Comparison of ENCODE assay signal across 8 cellular contexts in the genomic region with DNA sequence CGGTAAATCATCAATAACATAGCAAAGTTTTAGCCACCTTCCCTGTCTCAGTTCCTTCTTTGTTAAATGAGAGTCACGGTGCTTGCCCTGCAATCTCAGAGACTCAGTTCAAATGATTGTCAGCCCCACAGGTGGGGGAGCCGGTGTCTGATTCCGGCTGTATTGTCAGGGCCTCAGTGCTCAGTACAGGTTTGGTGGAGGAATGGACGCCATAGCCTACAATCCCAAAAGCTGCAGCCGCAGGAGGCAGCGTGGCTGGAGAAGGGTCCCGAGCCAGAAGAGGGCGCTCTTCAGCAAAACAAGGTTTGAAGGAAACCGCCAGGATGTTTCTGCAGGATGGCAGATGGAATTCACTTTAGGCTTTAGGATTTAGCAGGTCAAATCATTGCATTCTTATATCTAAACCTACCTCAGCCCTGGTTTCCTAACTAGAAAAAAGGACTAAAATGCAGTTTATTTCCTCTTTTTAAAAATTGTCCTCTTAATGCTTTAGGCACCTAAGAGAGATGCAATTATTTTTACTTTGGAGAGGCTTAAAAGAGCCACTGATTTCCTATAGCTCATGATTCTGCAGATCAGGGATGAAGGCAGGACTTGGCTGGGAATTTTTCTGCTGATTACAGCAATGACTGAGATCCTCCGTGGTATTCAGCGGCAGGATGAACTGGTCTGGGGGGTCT. TPM values are rescaled to one million over a fixed set of nuclear protein-coding genes. Genes with fewer than 3 reads are reported as not detected.
DNase-seq lines count a peak whose midpoint lies in the region; ATAC-seq and TF ChIP-seq lines count a peak whose summit lies in the region.

No MANE protein-coding gene starts in this region.

- peaks cover 37% of the 10 kb centered on the region for H3K4me1 Mint-ChIP-seq in activated CD8-positive, alpha-beta memory T cell treated with anti-CD3 and anti-CD28 coated beads, Interleukin-2, amount 10 ng/mL, durations not matched to agents 7 days and 5 days
- peaks cover 6% of the 10 kb centered on the region for H3K4me1 Mint-ChIP-seq in endothelial cell (ENCODE audit: unreplicated experiment)
- peaks cover 14% of the 10 kb centered on the region for H3K4me1 Mint-ChIP-seq in stimulated activated effector memory CD8-positive, alpha-beta T cell treated with anti-CD3 and anti-CD28 coated beads, Interleukin-12 subunit alpha, Interleukin-12 subunit beta, amount 100 ng/mL, for 72 hours

- H3K27me3 Mint-ChIP-seq in activated CD8-positive, alpha-beta memory T cell treated with anti-CD3 and anti-CD28 coated beads, Interleukin-2, amount 10 ng/mL, durations not matched to agents 7 days and 5 days, result peaks cover 3% of the 10 kb centered on the region
- H3K27me3 Mint-ChIP-seq in endothelial cell (ENCODE audit: unreplicated experiment), result no peaks in the 10 kb centered on the region

- DNase-seq in D341Med (ENCODE audit: low spot score), result peak; percentile 83
- peak; percentile 55 for DNase-seq in HuH-7.5 (ENCODE audit: low spot score)
- peak; percentile 22 for DNase-seq in NOMO-1 treated with dmso at 0.1 percent for 144 hours (lab: John Stamatoyannopoulos, UW; ENCODE audit: unreplicated experiment)
- peak; percentile 77 for DNase-seq in activated CD8-positive, alpha-beta memory T cell treated with anti-CD3 and anti-CD28 coated beads, Interleukin-2, amount 10 ng/mL, durations not matched to agents 7 days and 5 days
- DNase-seq in endothelial cell (ENCODE audit: low spot score), result peak; percentile 94
- peak; percentile 90 for DNase-seq in midbrain (lab: John Stamatoyannopoulos, UW)
- DNase-seq in stimulated activated effector memory CD8-positive, alpha-beta T cell treated with anti-CD3 and anti-CD28 coated beads, Interleukin-12 subunit alpha, Interleukin-12 subunit beta, amount 100 ng/mL, for 72 hours (ENCODE audit: low spot score in 2 of 2), result peak; percentile 66 to 84
- no peak for DNase-seq in cortex of kidney (lab: John Stamatoyannopoulos, UW)

- CTCF ChIA-PET in activated CD8-positive, alpha-beta memory T cell treated with anti-CD3 and anti-CD28 coated beads, Interleukin-2, amount 10 ng/mL, durations not matched to agents 7 days and 5 days (lab: Charles Lee), result interaction anchor here (0.9 to 10.5 kb wide), 22 partner anchors 8 to 259 kb away, joined by 3 to 157 read pairs (median 4); a partner anchor contains a TSS

- peak; percentile 91 for TF ChIP-seq CTCF in endothelial cell (IDR thresholded peaks at IDR 0.05; ENCODE audit: unreplicated experiment)

- no peak overlapping the region for H3K4me3 Mint-ChIP-seq in activated CD8-positive, alpha-beta memory T cell treated with anti-CD3 and anti-CD28 coated beads, Interleukin-2, amount 10 ng/mL, durations not matched to agents 7 days and 5 days
- no peak overlapping the region for H3K4me3 Mint-ChIP-seq in endothelial cell (ENCODE audit: unreplicated experiment)
- no peak overlapping the region for H3K4me3 Mint-ChIP-seq in stimulated activated effector memory CD8-positive, alpha-beta T cell treated with anti-CD3 and anti-CD28 coated beads, Interleukin-12 subunit alpha, Interleukin-12 subunit beta, amount 100 ng/mL, for 72 hours

- no peaks in the 10 kb centered on the region for H3K36me3 Mint-ChIP-seq in activated CD8-positive, alpha-beta memory T cell treated with anti-CD3 and anti-CD28 coated beads, Interleukin-2, amount 10 ng/mL, durations not matched to agents 7 days and 5 days
- no peaks in the 10 kb centered on the region for H3K36me3 Mint-ChIP-seq in endothelial cell (ENCODE audit: low read depth, unreplicated experiment)
- no peaks in the 10 kb centered on the region for H3K36me3 Mint-ChIP-seq in stimulated activated effector memory CD8-positive, alpha-beta T cell treated with anti-CD3 and anti-CD28 coated beads, Interleukin-12 subunit alpha, Interleukin-12 subunit beta, amount 100 ng/mL, for 72 hours

- H3K27ac Mint-ChIP-seq in activated CD8-positive, alpha-beta memory T cell treated with anti-CD3 and anti-CD28 coated beads, Interleukin-2, amount 10 ng/mL, durations not matched to agents 7 days and 5 days, result no peak overlapping the region
- peak overlapping the region; percentile 48 for H3K27ac Mint-ChIP-seq in endothelial cell (ENCODE audit: unreplicated experiment)
- H3K27ac Mint-ChIP-seq in stimulated activated effector memory CD8-positive, alpha-beta T cell treated with anti-CD3 and anti-CD28 coated beads, Interleukin-12 subunit alpha, Interleukin-12 subunit beta, amount 100 ng/mL, for 72 hours, result no peak overlapping the region

- no peaks in the 10 kb centered on the region for H3K9me3 Mint-ChIP-seq in activated CD8-positive, alpha-beta memory T cell treated with anti-CD3 and anti-CD28 coated beads, Interleukin-2, amount 10 ng/mL, durations not matched to agents 7 days and 5 days (ENCODE audit: low read depth)
- no peaks in the 10 kb centered on the region for H3K9me3 Mint-ChIP-seq in endothelial cell (ENCODE audit: unreplicated experiment)
- H3K9me3 Mint-ChIP-seq in stimulated activated effector memory CD8-positive, alpha-beta T cell treated with anti-CD3 and anti-CD28 coated beads, Interleukin-12 subunit alpha, Interleukin-12 subunit beta, amount 100 ng/mL, for 72 hours, result no peaks in the 10 kb centered on the region

- peak; percentile 59 for ATAC-seq in activated CD8-positive, alpha-beta memory T cell treated with anti-CD3 and anti-CD28 coated beads, Interleukin-2, amount 10 ng/mL, durations not matched to agents 7 days and 5 days
- peak; percentile 75 for ATAC-seq in stimulated activated effector memory CD8-positive, alpha-beta T cell treated with anti-CD3 and anti-CD28 coated beads, Interleukin-12 subunit alpha, Interleukin-12 subunit beta, amount 100 ng/mL, for 72 hours

RNA-seq across cellular contexts. Expression of a gene that starts 29.2 kb away (rescaled TPM):
- 10 to 100 TPM in 1 of 2 experiments, 1 to 10 TPM in 1; 6.9 to 78.6 TPM for total RNA-seq in activated CD8-positive, alpha-beta memory T cell treated with anti-CD3 and anti-CD28 coated beads, Interleukin-2, amount 10 ng/mL, durations not matched to agents 7 days and 5 days
- 41.5 TPM for total RNA-seq in endothelial cell (ENCODE audit: unreplicated experiment)
